ENCODE assay signal across 9 cellular contexts in genomic region chr3:197520311-197521276, GRCh38. TPM values are rescaled to one million over a fixed set of nuclear protein-coding genes. Genes with fewer than 3 reads are reported as not detected.
DNase-seq lines count a peak whose midpoint lies in the region; ATAC-seq, FAIRE-seq and TF ChIP-seq lines count a peak whose summit lies in the region.
"Had no signal": no experiment of that assay in that cellular context is flagged by ENCODE, and none has a peak within 500 bp of the region (broad histone marks: within the 10 kb centered on the region; RNA-seq: fewer than 3 reads in every experiment).

No MANE protein-coding gene starts in this region.

- peak overlapping the region; percentile 74 for H3K27ac ChIP-seq in HepG2 (ENCODE audit: extremely low read length, insufficient read depth, low read length)
- H3K27ac ChIP-seq in urinary bladder (ENCODE audit: low read depth) = peak overlapping the region; percentile 34

- peaks cover 3% of the 10 kb centered on the region for H3K9me3 Mint-ChIP-seq in activated naive CD8-positive, alpha-beta T cell treated with anti-CD3 and anti-CD28 coated beads for 36 hours
- peaks cover 4% of the 10 kb centered on the region for H3K9me3 Mint-ChIP-seq in activated naive CD8-positive, alpha-beta T cell treated with anti-CD3 and anti-CD28 coated beads, Interleukin-2, amount 50 U/mL, for 24 hours

- TF ChIP-seq CTCF in HepG2 (CRISPR knock-in tag; IDR thresholded peaks at IDR 0.05) = peak; percentile 25; the same call in 1 of the 2 replicates

- no peaks in the 10 kb centered on the region for H4K20me1 ChIP-seq in HepG2 (ENCODE audit: insufficient read depth, low read length)

- ATAC-seq in activated naive CD8-positive, alpha-beta T cell treated with anti-CD3 and anti-CD28 coated beads, Interleukin-2, amount 50 U/mL, for 24 hours = no peak
- ATAC-seq in HepG2 = peak; percentile 90
- ATAC-seq in GM18505 (IDR thresholded peaks at IDR 0.05; ENCODE audit: unreplicated experiment) = no peak
- ATAC-seq in Right ventricle myocardium inferior = no peak

- WGBS in HepG2 (ENCODE audit: low lambda C conversion rate) = 20% methylated on average over 15 of the region's 31 CpGs
- 72% methylated on average over 31 of the region's 31 CpGs for WGBS in urinary bladder

- H3K36me3 ChIP-seq in HepG2 (replicated peaks in 1 of 2; ENCODE audit: control insufficient read depth in 1 of 2, insufficient read depth in 2 of 2, low read length in 2 of 2) (no peaks in the 10 kb centered on the region; a peak in 1 of 5 replicates), urinary bladder (ENCODE audit: insufficient read depth) (no peaks in the 10 kb centered on the region)

- no peaks in the 10 kb centered on the region for H3K79me2 ChIP-seq in HepG2 (ENCODE audit: insufficient read depth, low read length)

- peak overlapping the region; percentile 41 to 65 (median 50) for H3K4me3 ChIP-seq in HepG2 (replicated peaks in 1 of 3; ENCODE audit: insufficient read depth in 1 of 3, low read depth in 2 of 3, low read length in 3 of 3)
- H3K4me3 ChIP-seq in urinary bladder (ENCODE audit: low read depth, low read length) = no peak overlapping the region

- DNase-seq in activated naive CD8-positive, alpha-beta T cell treated with anti-CD3 and anti-CD28 coated beads for 36 hours = no peak
- no peak for DNase-seq in activated naive CD8-positive, alpha-beta T cell treated with anti-CD3 and anti-CD28 coated beads, Interleukin-2, amount 50 U/mL, for 24 hours
- DNase-seq in astrocyte of the hippocampus (ENCODE audit: low read depth, low spot score) = peak; percentile 57
- peak; percentile 96 for DNase-seq in HepG2 (ENCODE audit: low spot score)
- DNase-seq in SHP77 treated with DMSO at 0.1 percent for 48 hours (lab: John Stamatoyannopoulos, UW) = no peak
- DNase-seq in Right ventricle myocardium inferior (ENCODE audit: missing footprints) = no peak
- DNase-seq: stimulated activated CD4-positive, alpha-beta T cell treated with anti-CD3 and anti-CD28 coated beads, Interleukin-15, amount 100 ng/mL, for 24 hours had no signal

- FAIRE-seq in HepG2 (lab: Jason Lieb, UNC) = peak; percentile 98

- no peak overlapping the region for H2AFZ ChIP-seq in HepG2 (ENCODE audit: low read length)

- H3K27me3 ChIP-seq in HepG2 (ENCODE audit: control insufficient read depth in 1 of 2, insufficient read depth in 2 of 2, low read length in 2 of 2) = no peaks in the 10 kb centered on the region

- TSS peak; percentile 77 for BruUV-seq in HepG2 (replicated peaks; lab: Mats Ljungman, UMichigan)

- TF ChIP-seq EP300 in HepG2 (IDR thresholded peaks at IDR 0.05; ENCODE audit: low read depth in 2 of 2, low read length in 2 of 2) (peak in 1 of 2 experiments; percentile 23; a peak in 1 of 4 replicates), HepG2 (CRISPR knock-in tag; IDR thresholded peaks at IDR 0.05; ENCODE audit: borderline replicate concordance) (peak; percentile 28; the same call in 1 of the 2 replicates)

- no peaks in the 10 kb centered on the region for H3K9me3 ChIP-seq in HepG2 (ENCODE audit: low read length)

- peaks cover 37% of the 10 kb centered on the region for H3K36me3 Mint-ChIP-seq in activated naive CD8-positive, alpha-beta T cell treated with anti-CD3 and anti-CD28 coated beads for 36 hours
- peaks cover 27% of the 10 kb centered on the region for H3K36me3 Mint-ChIP-seq in activated naive CD8-positive, alpha-beta T cell treated with anti-CD3 and anti-CD28 coated beads, Interleukin-2, amount 50 U/mL, for 24 hours (ENCODE audit: low read depth)

- in situ Hi-C loops in HepG2 (cut with HindIII; ENCODE audit: extremely low pct_ligation_motif_present, low pct_unique_long_range_greater_than_20kb) = loop anchor here (25.0 kb wide), 1 partner anchor 533 kb away; no protein-coding TSS in a partner anchor

- peak overlapping the region; percentile 94 for H3K4me2 ChIP-seq in HepG2 (ENCODE audit: low read depth, low read length)

- CTCF ChIA-PET in HepG2 (lab: Yijun Ruan, JAX; ENCODE audit: low intra/inter-chr PET ratio, low total read pairs) = no interaction called here

- no peak overlapping the region for H3K4me3 Mint-ChIP-seq in activated naive CD8-positive, alpha-beta T cell treated with anti-CD3 and anti-CD28 coated beads for 36 hours
- H3K4me3 Mint-ChIP-seq in activated naive CD8-positive, alpha-beta T cell treated with anti-CD3 and anti-CD28 coated beads, Interleukin-2, amount 50 U/mL, for 24 hours = no peak overlapping the region

- TF ChIP-seq POLR2A in HepG2 (IDR thresholded peaks at IDR 0.05; ENCODE audit: insufficient read depth in 1 of 2, low read depth in 2 of 2, low read length in 2 of 2) = peak; percentile 86 to 89
- TF ChIP-seq POLR2A in GM18505 (IDR thresholded peaks at IDR 0.05; ENCODE audit: borderline replicate concordance, extremely low read depth, insufficient read depth, insufficient read length) = no peak

- H3K4me1 ChIP-seq in HepG2 (ENCODE audit: insufficient read depth, low read length) = peaks cover 68% of the 10 kb centered on the region
- H3K4me1 ChIP-seq in urinary bladder (ENCODE audit: insufficient read depth) = no peaks in the 10 kb centered on the region

- POLR2A ChIA-PET in HepG2 (lab: Yijun Ruan, JAX) = interaction anchor here (0.8 to 1.4 kb wide), 14 partner anchors 8 to 223 kb away, joined by 3 to 12 read pairs (median 3); partner anchors contain the start of gene DLG1

- no peaks in the 10 kb centered on the region for H3K27me3 Mint-ChIP-seq in activated naive CD8-positive, alpha-beta T cell treated with anti-CD3 and anti-CD28 coated beads for 36 hours
- H3K27me3 Mint-ChIP-seq in activated naive CD8-positive, alpha-beta T cell treated with anti-CD3 and anti-CD28 coated beads, Interleukin-2, amount 50 U/mL, for 24 hours = no peaks in the 10 kb centered on the region

- peak overlapping the region; percentile 46 for H3K27ac Mint-ChIP-seq in activated naive CD8-positive, alpha-beta T cell treated with anti-CD3 and anti-CD28 coated beads for 36 hours
- no peak overlapping the region for H3K27ac Mint-ChIP-seq in activated naive CD8-positive, alpha-beta T cell treated with anti-CD3 and anti-CD28 coated beads, Interleukin-2, amount 50 U/mL, for 24 hours

- no peak for TF ChIP-seq RAD21 in HepG2 (CRISPR knock-in tag; IDR thresholded peaks at IDR 0.05)

- intact Hi-C loops in HepG2 (cut with micrococcal nuclease; ENCODE audit: unreplicated experiment) (no loop called here), Right ventricle myocardium inferior (cut with DNase I) (no loop called here)

- peaks cover 13% of the 10 kb centered on the region for H3K4me1 Mint-ChIP-seq in activated naive CD8-positive, alpha-beta T cell treated with anti-CD3 and anti-CD28 coated beads for 36 hours
- H3K4me1 Mint-ChIP-seq in activated naive CD8-positive, alpha-beta T cell treated with anti-CD3 and anti-CD28 coated beads, Interleukin-2, amount 50 U/mL, for 24 hours = peaks cover 19% of the 10 kb centered on the region

- H3K9ac ChIP-seq in HepG2 (ENCODE audit: insufficient read depth, low read depth, low read length) = peak overlapping the region; percentile 73

RNA-seq across cellular contexts. Expression of gene BDH1, which starts 35.2 kb away (rescaled TPM):
- 10 to 100 TPM; 63.5 to 71.0 TPM for total RNA-seq in activated naive CD8-positive, alpha-beta T cell treated with anti-CD3 and anti-CD28 coated beads for 36 hours
- total RNA-seq in HepG2 (2016; rRNA removed; fragmentation: Illumina TruSeq; extraction: Trizol) (21.2 and 26.9 TPM in 2 replicates), urinary bladder (6.9 TPM), Right ventricle myocardium inferior (43.1 TPM)
- 3.3 and 3.6 TPM in 2 replicates for total RNA-seq in HepG2 (2016; cell fraction: cytosol; rRNA removed; fragmentation: Illumina TruSeq; extraction: Trizol; ENCODE audit: low read depth)
- total RNA-seq in HepG2 (2016; cell fraction: insoluble cytoplasmic fraction; rRNA removed; fragmentation: Illumina TruSeq; extraction: Trizol) = 21.4 and 23.7 TPM in 2 replicates
- total RNA-seq in HepG2 (2016; cell fraction: membrane; rRNA removed; fragmentation: Illumina TruSeq; extraction: Trizol) = 5.1 and 6.3 TPM in 2 replicates
- total RNA-seq in HepG2 (2016; cell fraction: nucleus; rRNA removed; fragmentation: Illumina TruSeq; extraction: Trizol) = 21.5 and 22.1 TPM in 2 replicates
- polyA plus RNA-seq in HepG2 (2011; rRNA removed) (71.9 and 88.5 TPM in 2 replicates), urinary bladder (13.7 TPM)
- polyA plus RNA-seq in HepG2 (2011; cell fraction: cytosol; rRNA removed) = 48.3 and 55.2 TPM in 2 replicates
- 155 and 175 TPM in 2 replicates for polyA plus RNA-seq in HepG2 (2011; cell fraction: nucleus; rRNA removed)
- polyA plus RNA-seq in HepG2 (2012) = 58.0 and 95.2 TPM in 2 replicates
- 3.2 and 4.0 TPM in 2 replicates for polyA plus RNA-seq in HepG2 (2016; cell fraction: cytosol; fragmentation: Illumina TruSeq; extraction: Trizol; ENCODE audit: low read depth)
- 25.8 and 27.9 TPM in 2 replicates for polyA plus RNA-seq in HepG2 (2016; cell fraction: insoluble cytoplasmic fraction; fragmentation: Illumina TruSeq; extraction: Trizol; ENCODE audit: low read depth)
- 5.6 and 5.9 TPM in 2 replicates for polyA plus RNA-seq in HepG2 (2016; cell fraction: membrane; fragmentation: Illumina TruSeq; extraction: Trizol; ENCODE audit: low read depth)
- 56.0 and 59.9 TPM in 2 replicates for polyA plus RNA-seq in HepG2 (2016; cell fraction: nucleus; fragmentation: Illumina TruSeq; extraction: Trizol; ENCODE audit: insufficient read depth, low read depth)
- 7.9 and 48.3 TPM in 2 replicates for polyA minus RNA-seq in HepG2 (2011; rRNA and poly(A)+ RNA removed; ENCODE audit: low replicate concordance)
- 15.6 and 18.9 TPM in 2 replicates for polyA minus RNA-seq in HepG2 (2011; cell fraction: cytosol; rRNA and poly(A)+ RNA removed)
- 54.7 and 82.6 TPM in 2 replicates for polyA minus RNA-seq in HepG2 (2011; cell fraction: nucleus; rRNA and poly(A)+ RNA removed)

Comparison
In these comparisons a context has a peak if more than half of its experiments do, and no peak if none do; other contexts are left out.
1. DNase-seq: peak in astrocyte of the hippocampus (single experiment) and HepG2 (single experiment); none in activated naive CD8-positive, alpha-beta T cell treated with anti-CD3 and anti-CD28 coated beads for 36 hours (single experiment), activated naive CD8-positive, alpha-beta T cell treated with anti-CD3 and anti-CD28 coated beads, Interleukin-2, amount 50 U/mL, for 24 hours (single experiment), SHP77 treated with DMSO at 0.1 percent for 48 hours (single experiment) and Right ventricle myocardium inferior (single experiment).